ENCODE assay signal across 1 cellular context in genomic region chr20:50467618-50468373, GRCh38.
TF ChIP-seq lines count a peak whose summit lies in the region.

No MANE protein-coding gene starts in this region.

TF ChIP-seq in GM12878, 131 proteins besides CTCF, POLR2A, EP300 and RAD21 (continued from another document):
- TF ChIP-seq ELK1 (IDR thresholded peaks at IDR 0.05; ENCODE audit: low read depth, low read length) (no peak), RAD51 (IDR thresholded peaks at IDR 0.05) (peak; percentile 77), IKZF2 (IDR thresholded peaks at IDR 0.05) (no peak), ATF3 (IDR thresholded peaks at IDR 0.05; ENCODE audit: borderline replicate concordance, extremely low read depth, low read depth, low read length) (peak; percentile 86; the same call in 1 of the 2 replicates), CBX3 (IDR thresholded peaks at IDR 0.05; ENCODE audit: borderline replicate concordance, low read depth) (no peak)
